Comparison of ENCODE assay signal across 8 cellular contexts in genomic region chr17:4420692-4421131, GRCh38.
DNase-seq lines count a peak whose midpoint lies in the region; ATAC-seq, FAIRE-seq and TF ChIP-seq lines count a peak whose summit lies in the region.

No MANE protein-coding gene starts in this region.

- no peak overlapping the region for H3K4me3 ChIP-seq in AG09309 (ENCODE audit: control insufficient read depth, low read depth, low read length)

- peak; percentile 82 for TF ChIP-seq CTCF in AG09309 (IDR thresholded peaks at IDR 0.05; ENCODE audit: control insufficient read depth, insufficient read depth, low read depth, low read length, missing control alignments)

- DNase-seq in AG09309 (ENCODE audit: low read depth) (peak; percentile 45), GM19239 (ENCODE audit: insufficient read length, low spot score) (peak; percentile 72), NCI-H2227 treated with DMSO at 0.1 percent for 48 hours (lab: John Stamatoyannopoulos, UW) (peak; percentile 42), cerebellar cortex (ENCODE audit: low spot score) (peak; percentile 83), kidney glomerular epithelial cell (lab: John Stamatoyannopoulos, UW) (peak; percentile 67)
- DNase-seq in activated CD4-positive, CD25-positive, alpha-beta regulatory T cell treated with anti-CD3 and anti-CD28 coated beads, Interleukin-2, amount 50 U/mL, for 16 hours (ENCODE audit: low read depth, low spot score): peak; percentile 48
- DNase-seq in stimulated activated CD4-positive, alpha-beta T cell treated with anti-CD3 and anti-CD28 coated beads, Interleukin-2, amount 100 ng/mL, for 48 hours: peak; percentile 48 to 54

- no peak for ATAC-seq in HG03139 (IDR thresholded peaks at IDR 0.05; ENCODE audit: unreplicated experiment)

- FAIRE-seq in GM19239 (lab: Jason Lieb, UNC): peak; percentile 99
